In the genomic region with DNA sequence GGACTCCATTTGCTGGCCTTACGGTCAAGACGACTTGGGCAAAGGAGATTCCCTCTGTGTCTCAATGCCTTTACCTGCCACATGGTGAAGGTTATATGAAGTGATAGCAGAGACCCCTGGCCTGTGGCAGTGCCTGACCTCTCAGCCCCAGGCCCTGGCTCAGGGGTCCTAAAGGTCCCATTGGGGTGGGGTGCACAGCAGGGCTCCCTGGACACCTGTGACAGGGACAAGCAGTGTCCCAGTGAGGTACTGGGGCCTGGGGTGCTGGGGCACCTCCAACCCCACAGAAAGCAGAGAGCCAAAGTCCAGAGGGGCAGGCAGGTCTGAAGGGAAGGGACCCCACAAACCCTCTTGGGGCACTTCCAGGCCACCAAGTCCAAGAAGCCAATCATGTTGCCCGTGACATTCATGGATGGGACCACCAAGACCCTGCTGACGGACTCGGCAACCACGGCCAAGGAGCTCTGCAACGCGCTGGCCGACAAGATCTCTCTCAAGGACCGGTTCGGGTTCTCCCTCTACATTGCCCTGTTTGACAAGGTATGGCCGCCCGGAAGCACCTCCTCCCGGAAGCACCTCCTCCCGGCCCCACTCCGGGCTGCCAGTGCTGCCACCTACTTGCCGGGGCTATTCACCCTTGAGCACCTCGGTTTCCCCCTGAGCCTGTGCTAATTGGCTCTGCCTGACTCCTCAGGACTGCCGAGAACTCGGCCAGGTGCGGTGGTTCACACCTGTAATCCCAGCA, we compare ENCODE assay signal across 24 cellular contexts.
A peak's percentile ranks its signal among the peaks of the same experiment; 100 is the strongest.
DNase-seq lines count a peak whose midpoint lies in the region; ATAC-seq, FAIRE-seq and TF ChIP-seq lines count a peak whose summit lies in the region.
"Had no signal": no experiment of that assay in that cellular context is flagged by ENCODE, and none has a peak within 500 bp of the region (broad histone marks: within the 10 kb centered on the region; RNA-seq: fewer than 3 reads in every experiment).

No MANE protein-coding gene starts in this region.

- POLR2A ChIA-PET in K562 (lab: Yijun Ruan, JAX), result interaction anchor here (0.8 kb wide), 1 partner anchor 531 kb away, joined by 3 read pairs; no protein-coding TSS in a partner anchor

- intact Hi-C loops in left ventricle myocardium superior (cut with micrococcal nuclease) (no loop called here), left cardiac atrium (cut with DNase I) (loop anchor here in 1 of 2 donors (2.0 kb wide), 1 partner anchor 356 kb away; no protein-coding TSS in a partner anchor), K562 (cut with micrococcal nuclease) (loop anchor here (10.0 kb wide), 1 partner anchor 184 kb away; no protein-coding TSS in a partner anchor)

- TF ChIP-seq EP300 in K562 (IDR thresholded peaks at IDR 0.05; ENCODE audit: low read length), result no peak

- in situ Hi-C loops in K562 (cut with MboI), result loop anchor here (10.0 kb wide), 1 partner anchor 354 kb away; no protein-coding TSS in a partner anchor

- peak; percentile 45 for DNase-seq in DMS53 (lab: John Stamatoyannopoulos, UW)
- DNase-seq in DMS53 treated with DMSO at 0.1 percent for 48 hours (lab: John Stamatoyannopoulos, UW; ENCODE audit: unreplicated experiment), result no peak
- DNase-seq in left ventricle myocardium superior, result peak; percentile 25
- DNase-seq in left cardiac atrium, result no peak
- DNase-seq in K562 (ENCODE audit: extremely low read depth in 1 of 4, low spot score in 3 of 4), result peak in 2 of 4 experiments; percentile 28 to 41
- peak; percentile 25 for DNase-seq in urothelium cell line (ENCODE audit: low spot score)
- DNase-seq in GDM1 (lab: John Stamatoyannopoulos, UW), result no peak
- no peak for DNase-seq in SW 1271 (lab: John Stamatoyannopoulos, UW)
- DNase-seq: ACHN; AML-193; BE2C; CD4-positive, alpha-beta T cell; CD8-positive, alpha-beta memory T cell; DND-41; H7; HCEC 1CT had no signal

- WGBS in K562 (ENCODE audit: insufficient coverage, low coverage, missing lambda C conversion rate), result 25% methylated on average over 19 of the region's 21 CpGs

- ATAC-seq in left ventricle myocardium superior (no peak), left cardiac atrium (no peak), K562 (no peak)
- ATAC-seq: GM12878 had no signal

- peaks cover 0 to 49% of the 10 kb centered on the region in 2 experiments; a peak in 2 of 5 replicates for H3K27me3 ChIP-seq in K562 (ENCODE audit: control insufficient read depth in 2 of 2, insufficient read depth in 2 of 2, low read length in 2 of 2)
- H3K27me3 ChIP-seq: BE2C; BLaER1 treated with 17β-estradiol and CSF1 and Interleukin-3, amounts not matched to agents 10 nM and 100 nM had no signal

- no peaks in the 10 kb centered on the region for H3K9me1 ChIP-seq in K562 (ENCODE audit: control insufficient read depth, insufficient read depth, low read length)

- TF ChIP-seq RAD21 in K562 (CRISPR knock-in tag; conservative IDR thresholded peaks at IDR 0.05 in 1 of 2, IDR thresholded peaks at IDR 0.05 in 1 of 2), result no peak

- H3K36me3 ChIP-seq in K562 (ENCODE audit: control insufficient read depth, insufficient read depth, low read length), result no peaks in the 10 kb centered on the region
- H3K36me3 ChIP-seq: BE2C had no signal

- BruUV-seq in K562 (replicated peaks; lab: Mats Ljungman, UMichigan), result no TSS peak

- no peak overlapping the region for H2AFZ ChIP-seq in K562 (ENCODE audit: low read depth, low read length)
- H2AFZ ChIP-seq: GM23248 had no signal

- H3K79me2 ChIP-seq in K562 (ENCODE audit: control insufficient read depth, insufficient read depth, low read length), result no peaks in the 10 kb centered on the region

- H3K4me3 ChIP-seq in K562, result no peak overlapping the region
- H3K4me3 ChIP-seq: BLaER1 treated with 17β-estradiol and CSF1 and Interleukin-3, amounts not matched to agents 10 nM and 100 nM; GM12878; GM23248 had no signal

- H4K20me1 ChIP-seq in K562 (replicated peaks; ENCODE audit: control insufficient read depth, insufficient read depth, low read length), result no peaks in the 10 kb centered on the region

- no peak overlapping the region for H3K27ac ChIP-seq in K562 (ENCODE audit: extremely low read depth, low read depth, low read length)
- H3K27ac ChIP-seq: BLaER1 treated with 17β-estradiol and CSF1 and Interleukin-3, amounts not matched to agents 10 nM and 100 nM; GM23248 had no signal

- H3K4me1 ChIP-seq in K562 (replicated peaks in 1 of 2; ENCODE audit: control insufficient read depth in 2 of 2, insufficient read depth in 2 of 2, low read length in 2 of 2), result peaks cover 4 to 29% of the 10 kb centered on the region in 2 experiments; a peak in 3 of 5 replicates
- H3K4me1 ChIP-seq: A549, BE2C had no signal

- H3K4me2 ChIP-seq in K562 (ENCODE audit: insufficient read depth, low read length), result peak overlapping the region; percentile 91; the same call in 1 of the 2 replicates
- H3K4me2 ChIP-seq: BLaER1 treated with 17β-estradiol and CSF1 and Interleukin-3, amounts not matched to agents 10 nM and 100 nM had no signal

- TF ChIP-seq CTCF in K562 (IDR thresholded peaks at IDR 0.05 in 2 of 3, conservative IDR thresholded peaks at IDR 0.05 in 1 of 3; ENCODE audit: insufficient read depth in 2 of 3, low read depth in 1 of 3, low read length in 3 of 3), result 0 out of 6 replicates have a peak, but pooled peaks of 1 of the 3 experiments have one; percentile 17

- H3K9me3 ChIP-seq in K562 (replicated peaks; ENCODE audit: control insufficient read depth, insufficient read depth, low read depth, low read length), result no peaks in the 10 kb centered on the region
- H3K9me3 ChIP-seq: A549, BE2C had no signal

- no peak overlapping the region for H3K9ac ChIP-seq in K562 (ENCODE audit: insufficient read depth in 1 of 2, low read depth in 2 of 2, low read length in 2 of 2)
- H3K9ac ChIP-seq: BLaER1 treated with 17β-estradiol and CSF1 and Interleukin-3, amounts not matched to agents 10 nM and 100 nM; GM23248 had no signal

- TF ChIP-seq POLR2A in K562 (conservative IDR thresholded peaks at IDR 0.05), result no peak

- FAIRE-seq in K562 (lab: Jason Lieb, UNC) (no peak), urothelium cell line (lab: Jason Lieb, UNC) (peak; percentile 27)
- FAIRE-seq: A549, D721Med, G401.6, GM12878, GM19239, H1 had no signal

- CTCF ChIA-PET in K562 (lab: Yijun Ruan, JAX; ENCODE audit: low intra/inter-chr PET ratio), result interaction anchor here (1.2 to 1.8 kb wide), 2 partner anchors 198 to 358 kb away, joined by 5 to 13 read pairs; no protein-coding TSS in a partner anchor

TF ChIP-seq in K562, 482 proteins besides CTCF, POLR2A, EP300 and RAD21:
- no peak for TF ChIP-seq ADNP (tag; IDR thresholded peaks at IDR 0.05)
- TF ChIP-seq HEY1 (CRISPR knock-in tag; IDR thresholded peaks at IDR 0.05; ENCODE audit: borderline replicate concordance), result no peak
- TF ChIP-seq FUS (optimal IDR thresholded peaks at IDR 0.05; ENCODE audit: low read depth, low read length), result no peak
- no peak for TF ChIP-seq PHF21A (IDR thresholded peaks at IDR 0.05; ENCODE audit: borderline replicate concordance, low read depth)
- TF ChIP-seq TBP (optimal IDR thresholded peaks at IDR 0.05; ENCODE audit: low read depth, low read length), result no peak
- TF ChIP-seq ILK (tag; IDR thresholded peaks at IDR 0.05; ENCODE audit: borderline replicate concordance, low read depth), result no peak
- TF ChIP-seq ZFX (CRISPR knock-in tag; IDR thresholded peaks at IDR 0.05), result no peak
- TF ChIP-seq, protein P1, sequence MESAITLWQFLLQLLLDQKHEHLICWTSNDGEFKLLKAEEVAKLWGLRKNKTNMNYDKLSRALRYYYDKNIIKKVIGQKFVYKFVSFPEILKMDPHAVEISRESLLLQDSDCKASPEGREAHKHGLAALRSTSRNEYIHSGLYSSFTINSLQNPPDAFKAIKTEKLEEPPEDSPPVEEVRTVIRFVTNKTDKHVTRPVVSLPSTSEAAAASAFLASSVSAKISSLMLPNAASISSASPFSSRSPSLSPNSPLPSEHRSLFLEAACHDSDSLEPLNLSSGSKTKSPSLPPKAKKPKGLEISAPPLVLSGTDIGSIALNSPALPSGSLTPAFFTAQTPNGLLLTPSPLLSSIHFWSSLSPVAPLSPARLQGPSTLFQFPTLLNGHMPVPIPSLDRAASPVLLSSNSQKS (CRISPR knock-in tag; IDR thresholded peaks at IDR 0.05), result no peak
- TF ChIP-seq ZFP1 (CRISPR knock-in tag; IDR thresholded peaks at IDR 0.05), result no peak
- TF ChIP-seq CBX8 (IDR thresholded peaks at IDR 0.05; ENCODE audit: borderline replicate concordance, extremely low read depth, low read depth, low read length, poor library complexity, severe bottlenecking), result no peak
- no peak for TF ChIP-seq ZNF311 (CRISPR knock-in tag; IDR thresholded peaks at IDR 0.05)

Comparison
In these comparisons a context has a peak if more than half of its experiments do, and no peak if none do; other contexts are left out.
1. DNase-seq: peak in DMS53 (single experiment), left ventricle myocardium superior (single experiment) and urothelium cell line (single experiment); none in DMS53 treated with DMSO at 0.1 percent for 48 hours (single experiment), left cardiac atrium (single experiment), GDM1 (single experiment) and SW 1271 (0 of 2).